9 cellular contexts compared by ENCODE assay signal in genomic region chr10:71714055-71714454, GRCh38. TPM values are rescaled to one million over a fixed set of nuclear protein-coding genes. Genes with fewer than 3 reads are reported as not detected.
DNase-seq lines count a peak whose midpoint lies in the region; ATAC-seq, FAIRE-seq and TF ChIP-seq lines count a peak whose summit lies in the region.
"Had no signal": no experiment of that assay in that cellular context is flagged by ENCODE, and none has a peak within 500 bp of the region (broad histone marks: within the 10 kb centered on the region; RNA-seq: fewer than 3 reads in every experiment).

No MANE protein-coding gene starts in this region.

- H3K4me3 ChIP-seq in GM12878 = no peak overlapping the region
- H3K4me3 ChIP-seq in mucosa of descending colon = no peak overlapping the region
- H3K4me3 ChIP-seq in thyroid gland (replicated peaks in 1 of 3) = no peak overlapping the region

- DNase-seq in activated T-cell treated with anti-CD3 and anti-CD28 coated beads, Interleukin-2, amount 50 U/mL, for 4 hours = no peak
- DNase-seq in activated T-cell treated with anti-CD3 and anti-CD28 coated beads for 4 hours (no peak), GM12878 (ENCODE audit: low read depth, low spot score) (no peak), mucosa of descending colon (no peak), thyroid gland (no peak), EL (no peak), KBM-7 (no peak)
- DNase-seq: stimulated activated CD4-positive, alpha-beta T cell treated with anti-CD3 and anti-CD28 coated beads, Interleukin-2, amount 100 ng/mL, for 48 hours had no signal

- H3K27me3 Mint-ChIP-seq in activated T-cell treated with anti-CD3 and anti-CD28 coated beads, Interleukin-2, amount 50 U/mL, for 4 hours (ENCODE audit: low read depth) = no peaks in the 10 kb centered on the region

- WGBS in GM12878 (ENCODE audit: insufficient coverage, insufficient replicate concordance, low lambda C conversion rate, missing lambda C conversion rate) = 47% methylated on average over 3 of the region's 3 CpGs
- WGBS in thyroid gland, 2 donors = 62 to 89% methylated on average over 3 of the region's 3 CpGs

- intact Hi-C loops in GM12878 (cut with micrococcal nuclease; ENCODE audit: unreplicated experiment) = no loop called here
- intact Hi-C loops in mucosa of descending colon (cut with DNase I, micrococcal nuclease) = loop anchor here in 1 of 2 donors (10.0 kb wide), 1 partner anchor 51 kb away; no protein-coding TSS in a partner anchor
- intact Hi-C loops in thyroid gland (cut with DNase I) = no loop called here

- TF ChIP-seq CTCF in GM12878 (IDR thresholded peaks at IDR 0.05 in 2 of 3, conservative IDR thresholded peaks at IDR 0.05 in 1 of 3; ENCODE audit: control insufficient read depth in 2 of 3, extremely low read depth in 1 of 3, insufficient read depth in 1 of 3, low read depth in 3 of 3, low read length in 3 of 3) (no peak), mucosa of descending colon (IDR thresholded peaks at IDR 0.05) (no peak), thyroid gland (IDR thresholded peaks at IDR 0.05) (no peak)

- peak overlapping the region; percentile 76 for H3K4me3 Mint-ChIP-seq in activated T-cell treated with anti-CD3 and anti-CD28 coated beads, Interleukin-2, amount 50 U/mL, for 4 hours

- FAIRE-seq in GM12878 (lab: Jason Lieb, UNC) = no peak

- peaks cover 66% of the 10 kb centered on the region for H3K4me1 Mint-ChIP-seq in activated T-cell treated with anti-CD3 and anti-CD28 coated beads, Interleukin-2, amount 50 U/mL, for 4 hours (ENCODE audit: low read depth)

- TF ChIP-seq RAD21 in GM12878 (IDR thresholded peaks at IDR 0.05; ENCODE audit: insufficient read depth, low read depth, low read length) = no peak

- RAD21 ChIA-PET in GM12878 (lab: Charles Lee; ENCODE audit: unreplicated experiment) = no interaction called here

- in situ Hi-C loops in GM12878 (cut with MboI) (no loop called here), KBM-7 (cut with MboI; ENCODE audit: low pct_unique_long_range_greater_than_20kb, low sequenced_read_pairs) (no loop called here)

- H4K20me1 ChIP-seq in GM12878 (ENCODE audit: control insufficient read depth, insufficient read depth) = no peaks in the 10 kb centered on the region

- TF ChIP-seq POLR2A in GM12878 (IDR thresholded peaks at IDR 0.05; ENCODE audit: low read depth, low read length) (no peak), thyroid gland (IDR thresholded peaks at IDR 0.05) (no peak)

- SMC1A ChIA-PET in GM12878 (lab: Charles Lee; ENCODE audit: uncharacterized antibody, unreplicated experiment) = no interaction called here

- H3K36me3 Mint-ChIP-seq in activated T-cell treated with anti-CD3 and anti-CD28 coated beads, Interleukin-2, amount 50 U/mL, for 4 hours (ENCODE audit: insufficient read depth) = no peaks in the 10 kb centered on the region

- CTCF ChIA-PET in GM12878 (lab: Yijun Ruan, JAX) = interaction anchor here (1.3 to 2.0 kb wide), 5 partner anchors 9 to 410 kb away, joined by 3 to 7 read pairs (median 4); partner anchors contain the start of gene VSIR

- peak overlapping the region; percentile 62 for H2AFZ ChIP-seq in GM12878 (ENCODE audit: control insufficient read depth, low read depth, low read length)

- H3K27me3 ChIP-seq in GM12878 (replicated peaks in 1 of 2; ENCODE audit: control insufficient read depth in 2 of 2, insufficient read depth in 2 of 2, low read length in 1 of 2) = no peaks in the 10 kb centered on the region
- H3K27me3 ChIP-seq in thyroid gland = no peaks in the 10 kb centered on the region

- peak overlapping the region; percentile 41; the same call in 1 of the 2 replicates for H3K9ac ChIP-seq in GM12878 (ENCODE audit: control insufficient read depth, insufficient read depth, low read length)

- H3K9me3 ChIP-seq in GM12878 (replicated peaks; ENCODE audit: control insufficient read depth, insufficient read depth, low read length) = no peaks in the 10 kb centered on the region
- no peaks in the 10 kb centered on the region for H3K9me3 ChIP-seq in mucosa of descending colon
- no peaks in the 10 kb centered on the region for H3K9me3 ChIP-seq in thyroid gland

- peak overlapping the region; percentile 40 for H3K4me2 ChIP-seq in GM12878 (ENCODE audit: control insufficient read depth, insufficient read depth)

- no peak for TF ChIP-seq EP300 in GM12878 (IDR thresholded peaks at IDR 0.05; ENCODE audit: borderline replicate concordance in 1 of 2, control insufficient read depth in 1 of 2, low read depth in 2 of 2, low read length in 2 of 2)

- no peaks in the 10 kb centered on the region for H3K79me2 ChIP-seq in GM12878 (ENCODE audit: control insufficient read depth, insufficient read depth, low read length)

- no peaks in the 10 kb centered on the region for H3K9me3 Mint-ChIP-seq in activated T-cell treated with anti-CD3 and anti-CD28 coated beads, Interleukin-2, amount 50 U/mL, for 4 hours

- H3K4me1 ChIP-seq in GM12878 (ENCODE audit: control insufficient read depth, insufficient read depth, low read length) = peaks cover 26% of the 10 kb centered on the region
- peaks cover 22% of the 10 kb centered on the region for H3K4me1 ChIP-seq in mucosa of descending colon (ENCODE audit: low read depth)
- peaks cover 16 to 38% of the 10 kb centered on the region in 2 donors for H3K4me1 ChIP-seq in thyroid gland

- BruUV-seq in GM12878 (replicated peaks; lab: Mats Ljungman, UMichigan) = no TSS peak

- no peaks in the 10 kb centered on the region for H3K36me3 ChIP-seq in GM12878 (ENCODE audit: control insufficient read depth in 2 of 2, insufficient read depth in 2 of 2, low read length in 1 of 2)
- no peaks in the 10 kb centered on the region for H3K36me3 ChIP-seq in mucosa of descending colon (ENCODE audit: low read depth)
- H3K36me3 ChIP-seq in thyroid gland = no peaks in the 10 kb centered on the region

- ATAC-seq in activated T-cell treated with anti-CD3 and anti-CD28 coated beads, Interleukin-2, amount 50 U/mL, for 4 hours = no peak
- ATAC-seq in GM12878 (no peak), mucosa of descending colon (peak; percentile 39), GM19463 (IDR thresholded peaks at IDR 0.05; ENCODE audit: unreplicated experiment) (no peak)

- H3K27ac ChIP-seq in GM12878 (ENCODE audit: control insufficient read depth, insufficient read depth) (peak overlapping the region; percentile 29), thyroid gland (peak overlapping the region; percentile 61 to 76 (median 68))

- POLR2A ChIA-PET in GM12878 (lab: Charles Lee) = no interaction called here

TF ChIP-seq in GM12878, 131 proteins besides CTCF, POLR2A, EP300 and RAD21 (continues in another document):
- no peak for TF ChIP-seq MEF2A (IDR thresholded peaks at IDR 0.05; ENCODE audit: insufficient read depth, low read depth, low read length)
- no peak for TF ChIP-seq KAT2A (conservative IDR thresholded peaks at IDR 0.05; ENCODE audit: control insufficient read depth, low read depth, low read length)
- TF ChIP-seq CHD1 (IDR thresholded peaks at IDR 0.05; ENCODE audit: low read depth, low read length) = no peak
- TF ChIP-seq LARP7 (IDR thresholded peaks at IDR 0.05) = no peak
- TF ChIP-seq SMC3 (IDR thresholded peaks at IDR 0.05; ENCODE audit: borderline replicate concordance, low read length) = no peak
- TF ChIP-seq SMAD5 (IDR thresholded peaks at IDR 0.05; ENCODE audit: low read depth) = no peak
- TF ChIP-seq SMARCA5 (IDR thresholded peaks at IDR 0.05) = no peak
- no peak for TF ChIP-seq RELA (IDR thresholded peaks at IDR 0.05; ENCODE audit: borderline replicate concordance, partially characterized antibody)
- no peak for TF ChIP-seq ESRRA (IDR thresholded peaks at IDR 0.05; ENCODE audit: low read length)

RNA-seq across cellular contexts. Expression of gene C10orf105, which starts 5.5 kb away (rescaled TPM):
- total RNA-seq in activated T-cell treated with anti-CD3 and anti-CD28 coated beads, Interleukin-2, amount 50 U/mL, for 4 hours = under 1 TPM; 0.05 to 0.28 (median 0.18) TPM
- total RNA-seq in GM12878 (2013; cell fraction: nucleolus; rRNA removed) = not detected in 2 replicates
- 0.11 TPM in 1 of 2 replicates, not detected in the other for total RNA-seq in GM12878 (2014; rRNA removed)
- total RNA-seq in GM12878 (2014; rRNA removed; fragmentation: Illumina TruSeq; extraction: Trizol) = not detected in 2 replicates
- 0.03 and 0.05 TPM in 2 replicates for total RNA-seq in GM12878 (2021)
- polyA plus RNA-seq in GM12878 (2011; ENCODE audit: low read depth) = not detected
- polyA plus RNA-seq in GM12878 (2011; rRNA removed) = not detected in 2 replicates
- polyA plus RNA-seq in GM12878 (2011; cell fraction: cytosol; rRNA removed) = not detected in 2 replicates
- polyA plus RNA-seq in GM12878 (2011; cell fraction: nucleus; rRNA removed) = not detected in 2 replicates
- 0.03 and 0.04 TPM in 2 replicates for polyA plus RNA-seq in GM12878 (2012)
- polyA plus RNA-seq in GM12878 (2014; fragmentation: Illumina TruSeq; extraction: Trizol) = 0.04 and 0.06 TPM in 2 replicates
- polyA plus RNA-seq in GM12878 (2014; fragmentation: Nextera tagmentation; extraction: Ambion mirVana) = not detected
- 0.06 and 0.18 TPM in 2 replicates for polyA plus RNA-seq in GM12878 (2014; rRNA removed)
- not detected for polyA plus RNA-seq in GM12878 (2016; fragmentation: Nextera tagmentation; extraction: Ambion mirVana)
- polyA minus RNA-seq in GM12878 (2011; rRNA and poly(A)+ RNA removed) = not detected in 2 replicates
- not detected in 2 replicates for polyA minus RNA-seq in GM12878 (2011; cell fraction: cytosol; rRNA and poly(A)+ RNA removed)
- not detected in 2 replicates for polyA minus RNA-seq in GM12878 (2011; cell fraction: nucleus; rRNA and poly(A)+ RNA removed)
- under 1 TPM in 1 of 3 donors, not detected in 2; 0.10 TPM for total RNA-seq in mucosa of descending colon
- not detected for total RNA-seq in thyroid gland

RNA-seq across cellular contexts. Expression of gene VSIR, which starts 59.3 kb away (rescaled TPM):
- total RNA-seq in activated T-cell treated with anti-CD3 and anti-CD28 coated beads, Interleukin-2, amount 50 U/mL, for 4 hours = 100 to 1,000 TPM; 238 to 274 (median 240) TPM
- 68.6 and 75.4 TPM in 2 replicates for total RNA-seq in GM12878 (2013; cell fraction: nucleolus; rRNA removed)
- total RNA-seq in GM12878 (2014; rRNA removed) = 8.6 and 14.7 TPM in 2 replicates
- total RNA-seq in GM12878 (2014; rRNA removed; fragmentation: Illumina TruSeq; extraction: Trizol) = 5.1 and 5.9 TPM in 2 replicates
- total RNA-seq in GM12878 (2021) = 12.1 and 12.5 TPM in 2 replicates
- 3.6 TPM for polyA plus RNA-seq in GM12878 (2011; ENCODE audit: low read depth)
- polyA plus RNA-seq in GM12878 (2011; rRNA removed) = 0.78 and 2.4 TPM in 2 replicates
- polyA plus RNA-seq in GM12878 (2011; cell fraction: cytosol; rRNA removed) = 2.7 and 3.3 TPM in 2 replicates
- 5.1 and 6.0 TPM in 2 replicates for polyA plus RNA-seq in GM12878 (2011; cell fraction: nucleus; rRNA removed)
- 9.2 and 12.0 TPM in 2 replicates for polyA plus RNA-seq in GM12878 (2012)
- 0.76 and 6.3 TPM in 2 replicates for polyA plus RNA-seq in GM12878 (2014; fragmentation: Illumina TruSeq; extraction: Trizol)
- under 1 TPM; 0.19 to 0.24 TPM for polyA plus RNA-seq in GM12878 (2014; fragmentation: Nextera tagmentation; extraction: Ambion mirVana)
- 8.5 and 10.4 TPM in 2 replicates for polyA plus RNA-seq in GM12878 (2014; rRNA removed)
- 1 to 10 TPM; 7.0 to 9.2 TPM for polyA plus RNA-seq in GM12878 (2016; fragmentation: Nextera tagmentation; extraction: Ambion mirVana)
- 2.6 and 5.9 TPM in 2 replicates for polyA minus RNA-seq in GM12878 (2011; rRNA and poly(A)+ RNA removed)
- polyA minus RNA-seq in GM12878 (2011; cell fraction: cytosol; rRNA and poly(A)+ RNA removed) = 0.67 and 0.94 TPM in 2 replicates
- 4.0 and 4.9 TPM in 2 replicates for polyA minus RNA-seq in GM12878 (2011; cell fraction: nucleus; rRNA and poly(A)+ RNA removed)
- total RNA-seq in mucosa of descending colon = 10 to 100 TPM; 48.1 to 71.0 (median 60.7) TPM
- total RNA-seq in thyroid gland = 10 to 100 TPM; 20.0 to 27.2 (median 21.3) TPM
